15 cellular contexts compared by ENCODE assay signal in the genomic region with DNA sequence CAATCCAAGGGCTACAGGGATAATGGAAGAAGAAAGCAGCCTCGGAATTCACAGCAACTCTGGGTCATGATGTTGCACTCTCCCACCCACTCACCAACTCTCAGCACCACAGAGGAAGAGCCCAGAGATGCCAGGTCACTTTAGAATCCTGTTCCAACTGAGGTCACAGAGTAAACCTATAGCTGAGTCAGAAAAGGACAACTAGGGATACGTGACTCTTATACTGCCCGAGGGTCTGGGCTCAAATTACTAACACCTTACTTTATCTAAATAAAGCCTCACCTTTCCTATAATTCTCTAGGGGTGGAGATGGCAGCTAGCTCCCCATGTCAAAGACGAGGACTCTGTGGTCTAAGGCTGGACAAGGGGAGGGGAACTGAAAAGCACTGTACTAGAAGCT. TPM values are rescaled to one million over a fixed set of nuclear protein-coding genes. Genes with fewer than 3 reads are reported as not detected.
DNase-seq lines count a peak whose midpoint lies in the region; ATAC-seq, FAIRE-seq and TF ChIP-seq lines count a peak whose summit lies in the region.
"Had no signal": no experiment of that assay in that cellular context is flagged by ENCODE, and none has a peak within 500 bp of the region (broad histone marks: within the 10 kb centered on the region; RNA-seq: fewer than 3 reads in every experiment).

No MANE protein-coding gene starts in this region.

- no peak overlapping the region for H3K4me3 Mint-ChIP-seq in activated CD8-positive, alpha-beta T cell treated with anti-CD3 and anti-CD28 coated beads for 36 hours
- no peak overlapping the region for H3K4me3 Mint-ChIP-seq in activated CD8-positive, alpha-beta T cell treated with anti-CD3 and anti-CD28 coated beads, Interleukin-2, amount 10 ng/mL, durations not matched to agents 7 days and 5 days
- H3K4me3 Mint-ChIP-seq in CD8-positive, alpha-beta T cell = no peak overlapping the region
- H3K4me3 Mint-ChIP-seq in astrocyte (ENCODE audit: unreplicated experiment) (no peak overlapping the region), neural crest cell (no peak overlapping the region)

- peaks cover 43% of the 10 kb centered on the region for H3K79me2 ChIP-seq in astrocyte (ENCODE audit: insufficient read depth, low read length)

- CTCF ChIA-PET in activated CD8-positive, alpha-beta T cell treated with anti-CD3 and anti-CD28 coated beads for 36 hours (lab: Charles Lee) = interaction anchor here (1.0 to 19.6 kb wide), 5 partner anchors 24 to 408 kb away, joined by 3 to 278 read pairs (median 4); partner anchors contain the start of gene LAMTOR1
- CTCF ChIA-PET in activated CD8-positive, alpha-beta T cell treated with anti-CD3 and anti-CD28 coated beads, Interleukin-2, amount 10 ng/mL, durations not matched to agents 7 days and 5 days (lab: Charles Lee) = interaction anchor here (1.6 to 7.6 kb wide), 7 partner anchors 44 to 407 kb away, joined by 5 to 163 read pairs (median 30); partner anchors contain the start of gene LAMTOR1
- CTCF ChIA-PET in CD8-positive, alpha-beta T cell (lab: Charles Lee) = interaction anchor here (0.7 to 22.2 kb wide), 8 partner anchors 9 to 158 kb away, joined by 3 to 436 read pairs (median 32); partner anchors contain the start of gene LAMTOR1

- no peak for FAIRE-seq in astrocyte (lab: Jason Lieb, UNC)
- FAIRE-seq: A549, D721Med had no signal

- intact Hi-C loops in activated CD8-positive, alpha-beta T cell treated with anti-CD3 and anti-CD28 coated beads for 36 hours (cut with micrococcal nuclease) = no loop called here
- intact Hi-C loops in CD8-positive, alpha-beta T cell (cut with DNase I, micrococcal nuclease) = no loop called here

- no peak overlapping the region for H2AFZ ChIP-seq in astrocyte (ENCODE audit: low read depth, low read length)

- H3K9me3 Mint-ChIP-seq in activated CD8-positive, alpha-beta T cell treated with anti-CD3 and anti-CD28 coated beads for 36 hours = no peaks in the 10 kb centered on the region
- no peaks in the 10 kb centered on the region for H3K9me3 Mint-ChIP-seq in activated CD8-positive, alpha-beta T cell treated with anti-CD3 and anti-CD28 coated beads, Interleukin-2, amount 10 ng/mL, durations not matched to agents 7 days and 5 days (ENCODE audit: insufficient read depth)
- H3K9me3 Mint-ChIP-seq in CD8-positive, alpha-beta T cell = no peaks in the 10 kb centered on the region
- no peaks in the 10 kb centered on the region for H3K9me3 Mint-ChIP-seq in astrocyte (ENCODE audit: unreplicated experiment)
- H3K9me3 Mint-ChIP-seq in neural crest cell = no peaks in the 10 kb centered on the region

- POLR2A ChIA-PET in activated CD8-positive, alpha-beta T cell treated with anti-CD3 and anti-CD28 coated beads for 36 hours (lab: Charles Lee) = no interaction called here
- POLR2A ChIA-PET in activated CD8-positive, alpha-beta T cell treated with anti-CD3 and anti-CD28 coated beads, Interleukin-2, amount 10 ng/mL, durations not matched to agents 7 days and 5 days (lab: Charles Lee) = interaction anchor here (0.7 kb wide), 1 partner anchor 77 kb away, joined by 3 read pairs; no protein-coding TSS in a partner anchor
- POLR2A ChIA-PET in CD8-positive, alpha-beta T cell (lab: Charles Lee) = interaction anchor here (1.7 kb wide), 1 partner anchor 17 kb away, joined by 6 read pairs; no protein-coding TSS in a partner anchor

- H3K4me1 Mint-ChIP-seq in activated CD8-positive, alpha-beta T cell treated with anti-CD3 and anti-CD28 coated beads for 36 hours (ENCODE audit: low read depth) = peaks cover 28% of the 10 kb centered on the region
- H3K4me1 Mint-ChIP-seq in activated CD8-positive, alpha-beta T cell treated with anti-CD3 and anti-CD28 coated beads, Interleukin-2, amount 10 ng/mL, durations not matched to agents 7 days and 5 days (ENCODE audit: low read depth) = peaks cover 21% of the 10 kb centered on the region
- peaks cover 34% of the 10 kb centered on the region for H3K4me1 Mint-ChIP-seq in CD8-positive, alpha-beta T cell (ENCODE audit: low read depth)
- H3K4me1 Mint-ChIP-seq in astrocyte (ENCODE audit: low read depth, unreplicated experiment) (peaks cover 19% of the 10 kb centered on the region), neural crest cell (no peaks in the 10 kb centered on the region)

- H3K27ac Mint-ChIP-seq in activated CD8-positive, alpha-beta T cell treated with anti-CD3 and anti-CD28 coated beads for 36 hours = peak overlapping the region; percentile 67
- H3K27ac Mint-ChIP-seq in activated CD8-positive, alpha-beta T cell treated with anti-CD3 and anti-CD28 coated beads, Interleukin-2, amount 10 ng/mL, durations not matched to agents 7 days and 5 days = no peak overlapping the region
- H3K27ac Mint-ChIP-seq in CD8-positive, alpha-beta T cell = peak overlapping the region; percentile 58
- H3K27ac Mint-ChIP-seq in astrocyte (ENCODE audit: unreplicated experiment) = no peak overlapping the region
- peak overlapping the region; percentile 43 for H3K27ac Mint-ChIP-seq in neural crest cell (ENCODE audit: unreplicated experiment)

- peaks cover 36% of the 10 kb centered on the region for H3K36me3 Mint-ChIP-seq in activated CD8-positive, alpha-beta T cell treated with anti-CD3 and anti-CD28 coated beads for 36 hours (ENCODE audit: low read depth)
- peaks cover 65% of the 10 kb centered on the region for H3K36me3 Mint-ChIP-seq in activated CD8-positive, alpha-beta T cell treated with anti-CD3 and anti-CD28 coated beads, Interleukin-2, amount 10 ng/mL, durations not matched to agents 7 days and 5 days (ENCODE audit: low read depth)
- H3K36me3 Mint-ChIP-seq in CD8-positive, alpha-beta T cell = peaks cover 90% of the 10 kb centered on the region
- H3K36me3 Mint-ChIP-seq in astrocyte (ENCODE audit: low read depth, unreplicated experiment) (peaks cover 5% of the 10 kb centered on the region), neural crest cell (ENCODE audit: low read depth) (peaks cover 9% of the 10 kb centered on the region)

- H3K4me3 ChIP-seq in CD8-positive, alpha-beta T cell (ENCODE audit: low read depth, low read length) = no peak overlapping the region
- H3K4me3 ChIP-seq in astrocyte (ENCODE audit: insufficient read depth, low read depth, low read length) = no peak overlapping the region
- H3K4me3 ChIP-seq: A549 had no signal

- peaks cover 74% of the 10 kb centered on the region for H3K36me3 ChIP-seq in CD8-positive, alpha-beta T cell (ENCODE audit: insufficient read depth, low read length)
- H3K36me3 ChIP-seq in astrocyte (ENCODE audit: insufficient read depth, low read length) = peaks cover 59% of the 10 kb centered on the region

- no peaks in the 10 kb centered on the region for H3K9me3 ChIP-seq in CD8-positive, alpha-beta T cell (ENCODE audit: low read length)
- H3K9me3 ChIP-seq in astrocyte (ENCODE audit: insufficient read depth, low read depth, low read length) = no peaks in the 10 kb centered on the region
- H3K9me3 ChIP-seq: A549 had no signal

- no peak for TF ChIP-seq CTCF in activated CD8-positive, alpha-beta T cell treated with anti-CD3 and anti-CD28 coated beads for 36 hours (IDR thresholded peaks at IDR 0.05)
- no peak for TF ChIP-seq CTCF in CD8-positive, alpha-beta T cell (IDR thresholded peaks at IDR 0.05)
- TF ChIP-seq CTCF in astrocyte (IDR thresholded peaks at IDR 0.05; ENCODE audit: insufficient read depth, low read depth, low read length) (no peak), neural crest cell (conservative IDR thresholded peaks at IDR 0.05) (no peak)

- no peaks in the 10 kb centered on the region for H3K27me3 Mint-ChIP-seq in activated CD8-positive, alpha-beta T cell treated with anti-CD3 and anti-CD28 coated beads for 36 hours
- no peaks in the 10 kb centered on the region for H3K27me3 Mint-ChIP-seq in activated CD8-positive, alpha-beta T cell treated with anti-CD3 and anti-CD28 coated beads, Interleukin-2, amount 10 ng/mL, durations not matched to agents 7 days and 5 days (ENCODE audit: low read depth)
- H3K27me3 Mint-ChIP-seq in CD8-positive, alpha-beta T cell (ENCODE audit: low read depth) = no peaks in the 10 kb centered on the region
- H3K27me3 Mint-ChIP-seq in astrocyte (ENCODE audit: low read depth, unreplicated experiment) (no peaks in the 10 kb centered on the region), neural crest cell (ENCODE audit: low read depth) (no peaks in the 10 kb centered on the region)

- H3K9ac ChIP-seq in astrocyte (ENCODE audit: low read length) = peak overlapping the region; percentile 12

- ATAC-seq in activated CD8-positive, alpha-beta T cell treated with anti-CD3 and anti-CD28 coated beads for 36 hours = no peak
- ATAC-seq in activated CD8-positive, alpha-beta T cell treated with anti-CD3 and anti-CD28 coated beads, Interleukin-2, amount 10 ng/mL, durations not matched to agents 7 days and 5 days = no peak
- ATAC-seq in CD8-positive, alpha-beta T cell = no peak
- no peak for ATAC-seq in HG03432 (IDR thresholded peaks at IDR 0.05; ENCODE audit: unreplicated experiment)
- ATAC-seq: A549 had no signal

- peaks cover 17% of the 10 kb centered on the region for H3K4me1 ChIP-seq in CD8-positive, alpha-beta T cell (ENCODE audit: insufficient read depth, low read length)
- H3K4me1 ChIP-seq in astrocyte (ENCODE audit: insufficient read depth, low read length) = peaks cover 6% of the 10 kb centered on the region

- peaks cover 52% of the 10 kb centered on the region for H4K20me1 ChIP-seq in astrocyte (ENCODE audit: insufficient read depth, low read length)

- no peaks in the 10 kb centered on the region for H3K27me3 ChIP-seq in CD8-positive, alpha-beta T cell (ENCODE audit: insufficient read depth, low read length)
- no peaks in the 10 kb centered on the region for H3K27me3 ChIP-seq in astrocyte (ENCODE audit: insufficient read depth, low read length)

- no peak overlapping the region for H3K27ac ChIP-seq in CD8-positive, alpha-beta T cell (ENCODE audit: low read depth, low read length)
- no peak overlapping the region for H3K27ac ChIP-seq in astrocyte (ENCODE audit: low read depth, low read length)
- H3K27ac ChIP-seq: A549 had no signal

- no peak for DNase-seq in activated CD8-positive, alpha-beta T cell treated with anti-CD3 and anti-CD28 coated beads for 36 hours
- DNase-seq in activated CD8-positive, alpha-beta T cell treated with anti-CD3 and anti-CD28 coated beads, Interleukin-2, amount 10 ng/mL, durations not matched to agents 7 days and 5 days = no peak
- DNase-seq in CD8-positive, alpha-beta T cell = no peak
- no peak for DNase-seq in astrocyte (ENCODE audit: low read depth)
- DNase-seq in neural crest cell (ENCODE audit: low read depth, low spot score) = no peak
- DNase-seq in NCI-H524 (lab: John Stamatoyannopoulos, UW) = no peak
- DNase-seq in NCI-H526 (lab: John Stamatoyannopoulos, UW) = no peak
- DNase-seq: DMS79, KG1, NCI-H1105 treated with DMSO at 0.1 percent for 48 hours, NCI-H1694 treated with DMSO at 0.1 percent for 48 hours, NCI-H510A treated with DMSO at 0.1 percent for 48 hours had no signal

- H3K4me2 ChIP-seq in astrocyte (ENCODE audit: low read length) = no peak overlapping the region
- H3K4me2 ChIP-seq: A549 had no signal

RNA-seq across cellular contexts. Expression of gene IL18BP, which starts 24.6 kb away (rescaled TPM):
- 1 to 10 TPM; 7.8 to 8.2 TPM for total RNA-seq in activated CD8-positive, alpha-beta T cell treated with anti-CD3 and anti-CD28 coated beads for 36 hours
- 10 to 100 TPM; 15.9 to 16.2 TPM for total RNA-seq in activated CD8-positive, alpha-beta T cell treated with anti-CD3 and anti-CD28 coated beads, Interleukin-2, amount 10 ng/mL, durations not matched to agents 7 days and 5 days
- total RNA-seq in CD8-positive, alpha-beta T cell = 10 to 100 TPM; 13.7 to 13.8 TPM
- total RNA-seq in astrocyte (14.1 and 15.2 TPM in 2 replicates), neural crest cell (10.7 and 10.8 TPM in 2 replicates)

RNA-seq across cellular contexts. Expression of gene NUMA1, which starts 57.0 kb away (rescaled TPM):
- total RNA-seq in activated CD8-positive, alpha-beta T cell treated with anti-CD3 and anti-CD28 coated beads for 36 hours = 100 to 1,000 TPM; 165 to 169 TPM
- total RNA-seq in activated CD8-positive, alpha-beta T cell treated with anti-CD3 and anti-CD28 coated beads, Interleukin-2, amount 10 ng/mL, durations not matched to agents 7 days and 5 days = 100 to 1,000 TPM; 198 to 199 TPM
- 100 to 1,000 TPM; 171 to 174 TPM for total RNA-seq in CD8-positive, alpha-beta T cell
- total RNA-seq in astrocyte (99.3 and 111 TPM in 2 replicates), neural crest cell (173 and 179 TPM in 2 replicates)

RNA-seq across cellular contexts. Expression of gene LRRC51, which starts 57.3 kb away (rescaled TPM):
- 1 to 10 TPM; 7.0 to 7.7 TPM for total RNA-seq in activated CD8-positive, alpha-beta T cell treated with anti-CD3 and anti-CD28 coated beads for 36 hours
- 1 to 10 TPM; 6.9 to 7.0 TPM for total RNA-seq in activated CD8-positive, alpha-beta T cell treated with anti-CD3 and anti-CD28 coated beads, Interleukin-2, amount 10 ng/mL, durations not matched to agents 7 days and 5 days
- 1 to 10 TPM; 1.1 to 1.3 TPM for total RNA-seq in CD8-positive, alpha-beta T cell
- total RNA-seq in astrocyte (4.2 and 4.4 TPM in 2 replicates), neural crest cell (11.6 and 13.5 TPM in 2 replicates)

Comparison
In these comparisons a context has a peak if more than half of its experiments do, and no peak if none do; other contexts are left out.
1. H3K27ac Mint-ChIP-seq: peak in activated CD8-positive, alpha-beta T cell treated with anti-CD3 and anti-CD28 coated beads for 36 hours (single experiment), CD8-positive, alpha-beta T cell (single experiment) and neural crest cell (single experiment); none in activated CD8-positive, alpha-beta T cell treated with anti-CD3 and anti-CD28 coated beads, Interleukin-2, amount 10 ng/mL, durations not matched to agents 7 days and 5 days (single experiment) and astrocyte (single experiment).